In the genomic region with DNA sequence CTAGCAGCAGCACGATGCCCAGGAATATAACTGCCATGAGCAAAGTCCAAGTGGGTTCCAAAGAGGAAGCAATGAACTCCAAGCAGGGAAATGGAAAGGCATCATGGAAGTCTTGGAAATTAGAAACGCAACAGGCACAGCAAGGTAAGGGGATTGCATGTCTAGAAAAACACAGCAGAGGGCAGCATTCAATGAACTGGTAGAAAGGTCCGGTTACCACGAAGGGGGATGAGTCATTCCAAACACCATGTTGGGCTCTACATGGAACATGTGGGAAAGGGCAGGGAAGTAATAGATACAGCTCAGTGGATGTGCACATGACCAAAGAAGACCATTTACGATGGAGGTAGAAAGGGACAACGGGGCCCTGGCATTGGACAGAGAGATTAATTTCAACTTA, we compare ENCODE assay signal across 8 cellular contexts. TPM values are rescaled to one million over a fixed set of nuclear protein-coding genes. Genes with fewer than 3 reads are reported as not detected.
A peak's percentile ranks its signal among the peaks of the same experiment; 100 is the strongest.
DNase-seq lines count a peak whose midpoint lies in the region; ATAC-seq and TF ChIP-seq lines count a peak whose summit lies in the region.

No MANE protein-coding gene starts in this region.

- peaks cover 39% of the 10 kb centered on the region for H3K27me3 Mint-ChIP-seq in activated CD8-positive, alpha-beta memory T cell treated with anti-CD3 and anti-CD28 coated beads, Interleukin-2, amount 10 ng/mL, durations not matched to agents 7 days and 5 days
- H3K27me3 Mint-ChIP-seq in stimulated activated naive CD8-positive, alpha-beta T cell treated with anti-CD3 and anti-CD28 coated beads, Interleukin-15, amount 100 ng/mL, for 72 hours: peaks cover 38% of the 10 kb centered on the region

- no peaks in the 10 kb centered on the region for H3K9me3 ChIP-seq in liver (ENCODE audit: control insufficient read depth in 4 of 4, low read length in 3 of 4)

- no peak for ATAC-seq in activated CD8-positive, alpha-beta memory T cell treated with anti-CD3 and anti-CD28 coated beads, Interleukin-2, amount 10 ng/mL, durations not matched to agents 7 days and 5 days
- no peak for ATAC-seq in stimulated activated naive CD8-positive, alpha-beta T cell treated with anti-CD3 and anti-CD28 coated beads, Interleukin-15, amount 100 ng/mL, for 72 hours

- TF ChIP-seq CTCF in astrocyte of the cerebellum (IDR thresholded peaks at IDR 0.05; ENCODE audit: low read depth, low read length, missing control alignments) (peak; percentile 17), liver (IDR thresholded peaks at IDR 0.05; ENCODE audit: low read depth, low read length, missing input control) (peak; percentile 42)

- no peak overlapping the region for H3K27ac ChIP-seq in liver (ENCODE audit: low read depth in 1 of 2, low read length in 2 of 2)

- no peaks in the 10 kb centered on the region for H3K36me3 Mint-ChIP-seq in activated CD8-positive, alpha-beta memory T cell treated with anti-CD3 and anti-CD28 coated beads, Interleukin-2, amount 10 ng/mL, durations not matched to agents 7 days and 5 days

- peaks cover 0 to 2% (median 0%) of the 10 kb centered on the region in 4 donors for H3K27me3 ChIP-seq in liver (ENCODE audit: control insufficient read depth in 4 of 4, insufficient read depth in 4 of 4, low read length in 3 of 4)

- peak; percentile 43 for DNase-seq in activated CD8-positive, alpha-beta memory T cell treated with anti-CD3 and anti-CD28 coated beads, Interleukin-2, amount 10 ng/mL, durations not matched to agents 7 days and 5 days
- DNase-seq in activated CD8-positive, alpha-beta memory T cell treated with anti-CD3 and anti-CD28 coated beads, Interleukin-2, amount 50 U/mL, for 48 hours: no peak
- DNase-seq in NCI-H146 (lab: John Stamatoyannopoulos, UW): peak; percentile 21
- DNase-seq in astrocyte of the cerebellum (ENCODE audit: low read depth): no peak
- DNase-seq in stimulated activated naive CD8-positive, alpha-beta T cell treated with anti-CD3 and anti-CD28 coated beads, Interleukin-15, amount 100 ng/mL, for 72 hours: no peak
- DNase-seq in SKM-1 treated with dmso at 0.1 percent for 144 hours (lab: John Stamatoyannopoulos, UW; ENCODE audit: unreplicated experiment): no peak
- DNase-seq in stimulated activated CD4-positive, alpha-beta T cell treated with anti-CD3 and anti-CD28 coated beads, Interleukin-12 subunit alpha, Interleukin-12 subunit beta, amount 100 ng/mL, for 4 hours: no peak

- TF ChIP-seq RAD21 in liver (IDR thresholded peaks at IDR 0.05): peak; percentile 56 to 77

- no peak overlapping the region for H3K27ac Mint-ChIP-seq in activated CD8-positive, alpha-beta memory T cell treated with anti-CD3 and anti-CD28 coated beads, Interleukin-2, amount 10 ng/mL, durations not matched to agents 7 days and 5 days
- H3K27ac Mint-ChIP-seq in stimulated activated naive CD8-positive, alpha-beta T cell treated with anti-CD3 and anti-CD28 coated beads, Interleukin-15, amount 100 ng/mL, for 72 hours: no peak overlapping the region

- no peaks in the 10 kb centered on the region for H3K36me3 ChIP-seq in liver (ENCODE audit: control insufficient read depth in 4 of 4, insufficient read depth in 3 of 4, low read depth in 1 of 4, low read length in 3 of 4)

- peaks cover 0 to 4% (median 1%) of the 10 kb centered on the region in 4 donors for H3K4me1 ChIP-seq in liver (ENCODE audit: control insufficient read depth in 4 of 4, insufficient read depth in 4 of 4, low read length in 3 of 4)

- WGBS in liver: 46% methylated on average over 6 of the region's 6 CpGs

- H3K4me3 Mint-ChIP-seq in activated CD8-positive, alpha-beta memory T cell treated with anti-CD3 and anti-CD28 coated beads, Interleukin-2, amount 10 ng/mL, durations not matched to agents 7 days and 5 days: no peak overlapping the region
- H3K4me3 Mint-ChIP-seq in stimulated activated naive CD8-positive, alpha-beta T cell treated with anti-CD3 and anti-CD28 coated beads, Interleukin-15, amount 100 ng/mL, for 72 hours: no peak overlapping the region

- in situ Hi-C loops in astrocyte of the cerebellum (cut with HindIII; ENCODE audit: low sequenced_read_pairs): no loop called here

- H3K4me3 ChIP-seq in astrocyte of the cerebellum (ENCODE audit: low read depth, low read length) (no peak overlapping the region), liver (ENCODE audit: low read depth in 1 of 3, low read length in 3 of 3) (no peak overlapping the region)

- H3K4me1 Mint-ChIP-seq in activated CD8-positive, alpha-beta memory T cell treated with anti-CD3 and anti-CD28 coated beads, Interleukin-2, amount 10 ng/mL, durations not matched to agents 7 days and 5 days: peaks cover 2% of the 10 kb centered on the region
- no peaks in the 10 kb centered on the region for H3K4me1 Mint-ChIP-seq in stimulated activated naive CD8-positive, alpha-beta T cell treated with anti-CD3 and anti-CD28 coated beads, Interleukin-15, amount 100 ng/mL, for 72 hours

- CTCF ChIA-PET in activated CD8-positive, alpha-beta memory T cell treated with anti-CD3 and anti-CD28 coated beads, Interleukin-2, amount 10 ng/mL, durations not matched to agents 7 days and 5 days (lab: Charles Lee): interaction anchor here (1.3 to 3.4 kb wide), 2 partner anchors 178 to 184 kb away, joined by 4 to 15 read pairs; no protein-coding TSS in a partner anchor

- H3K9ac ChIP-seq in liver (ENCODE audit: low read depth in 1 of 2, low read length in 2 of 2): no peak overlapping the region

- no peaks in the 10 kb centered on the region for H3K9me3 Mint-ChIP-seq in activated CD8-positive, alpha-beta memory T cell treated with anti-CD3 and anti-CD28 coated beads, Interleukin-2, amount 10 ng/mL, durations not matched to agents 7 days and 5 days (ENCODE audit: low read depth)
- H3K9me3 Mint-ChIP-seq in stimulated activated naive CD8-positive, alpha-beta T cell treated with anti-CD3 and anti-CD28 coated beads, Interleukin-15, amount 100 ng/mL, for 72 hours: no peaks in the 10 kb centered on the region

TF ChIP-seq in liver, 16 proteins besides CTCF, POLR2A, EP300 and RAD21:
- peak; percentile 54 to 86 for TF ChIP-seq JUND (IDR thresholded peaks at IDR 0.05)
- TF ChIP-seq, protein P1, sequence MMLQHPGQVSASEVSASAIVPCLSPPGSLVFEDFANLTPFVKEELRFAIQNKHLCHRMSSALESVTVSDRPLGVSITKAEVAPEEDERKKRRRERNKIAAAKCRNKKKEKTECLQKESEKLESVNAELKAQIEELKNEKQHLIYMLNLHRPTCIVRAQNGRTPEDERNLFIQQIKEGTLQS (IDR thresholded peaks at IDR 0.05): peak; percentile 59
- no peak for TF ChIP-seq TAF1 (conservative IDR thresholded peaks at IDR 0.05)

RNA-seq across cellular contexts. Expression of gene RXRG, which starts 36.4 kb away (rescaled TPM):
- not detected for total RNA-seq in activated CD8-positive, alpha-beta memory T cell treated with anti-CD3 and anti-CD28 coated beads, Interleukin-2, amount 10 ng/mL, durations not matched to agents 7 days and 5 days
- under 1 TPM in 1 of 2 donors, not detected in 1; 0.42 TPM for total RNA-seq in liver
- under 1 TPM; 0.12 to 0.44 TPM for polyA plus RNA-seq in liver

RNA-seq across cellular contexts. Expression of gene LMX1A, which starts 52.0 kb away (rescaled TPM):
- total RNA-seq in activated CD8-positive, alpha-beta memory T cell treated with anti-CD3 and anti-CD28 coated beads, Interleukin-2, amount 10 ng/mL, durations not matched to agents 7 days and 5 days: not detected
- under 1 TPM; 0.05 to 0.17 TPM for total RNA-seq in liver
- not detected for polyA plus RNA-seq in liver

Comparison
In these comparisons a context has a peak if more than half of its experiments do, and no peak if none do; other contexts are left out.
1. DNase-seq: peak in activated CD8-positive, alpha-beta memory T cell treated with anti-CD3 and anti-CD28 coated beads, Interleukin-2, amount 10 ng/mL, durations not matched to agents 7 days and 5 days (single experiment) and NCI-H146 (single experiment); none in activated CD8-positive, alpha-beta memory T cell treated with anti-CD3 and anti-CD28 coated beads, Interleukin-2, amount 50 U/mL, for 48 hours (single experiment), astrocyte of the cerebellum (single experiment), stimulated activated naive CD8-positive, alpha-beta T cell treated with anti-CD3 and anti-CD28 coated beads, Interleukin-15, amount 100 ng/mL, for 72 hours (0 of 2), SKM-1 treated with dmso at 0.1 percent for 144 hours (single experiment) and stimulated activated CD4-positive, alpha-beta T cell treated with anti-CD3 and anti-CD28 coated beads, Interleukin-12 subunit alpha, Interleukin-12 subunit beta, amount 100 ng/mL, for 4 hours (single experiment).